18 cellular contexts compared by ENCODE assay signal in the genomic region with DNA sequence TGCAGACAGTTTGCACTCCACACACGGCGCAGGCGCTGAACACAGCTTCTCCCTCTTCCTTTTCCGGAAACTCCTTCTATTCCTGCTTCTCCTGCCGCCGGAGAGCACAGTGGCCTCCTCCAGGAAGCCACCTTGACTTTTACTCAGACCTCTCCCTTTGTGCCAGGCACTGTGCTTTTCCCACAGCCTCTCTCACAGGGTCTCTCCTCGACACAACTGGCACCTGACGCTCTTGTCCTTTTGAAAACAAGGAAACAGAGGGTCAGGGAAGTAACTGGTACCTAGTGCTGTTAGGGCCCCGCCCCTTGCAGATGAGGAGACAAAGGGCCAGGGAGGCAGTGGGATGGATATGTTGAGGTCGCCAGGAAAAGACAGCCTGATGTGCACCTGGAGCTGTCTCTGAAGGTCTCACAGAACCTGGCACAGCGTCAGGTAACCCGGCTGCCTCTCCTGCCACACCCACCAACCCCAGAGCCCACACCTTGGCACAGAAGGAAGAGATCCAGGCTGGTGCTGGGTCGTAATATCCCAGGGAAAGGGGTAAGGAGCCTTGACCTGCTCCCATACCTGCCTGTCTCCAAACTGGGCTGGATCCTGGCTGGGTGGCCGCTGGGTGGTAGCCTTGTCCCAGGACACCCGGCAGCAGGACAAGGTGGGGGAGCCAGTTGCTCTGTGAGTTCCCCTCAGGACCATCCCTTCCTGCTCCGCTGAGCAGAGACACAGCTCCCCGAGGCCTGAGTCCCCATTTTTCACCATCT.
DNase-seq lines count a peak whose midpoint lies in the region; ATAC-seq and TF ChIP-seq lines count a peak whose summit lies in the region.
"Had no signal": no experiment of that assay in that cellular context is flagged by ENCODE, and none has a peak within 500 bp of the region (broad histone marks: within the 10 kb centered on the region; RNA-seq: fewer than 3 reads in every experiment).

No MANE protein-coding gene starts in this region.

- H3K4me1 ChIP-seq in RWPE2 (ENCODE audit: insufficient read depth, poor library complexity, severe bottlenecking) (no peaks in the 10 kb centered on the region), subcutaneous abdominal adipose tissue (ENCODE audit: control insufficient read depth in 5 of 5, insufficient read depth in 5 of 5, low read length in 5 of 5) (peaks cover 5 to 43% (median 25%) of the 10 kb centered on the region in 5 donors)

- 0 out of 3 replicates have a peak, but pooled peaks have one; percentile 4 for ATAC-seq in RWPE2 (ENCODE audit: low read depth)
- no peak for ATAC-seq in HG03045 (IDR thresholded peaks at IDR 0.05; ENCODE audit: unreplicated experiment)
- ATAC-seq: naive thymus-derived CD4-positive, alpha-beta T cell; stimulated activated naive CD8-positive, alpha-beta T cell treated with anti-CD3 and anti-CD28 coated beads, Interleukin-15, amount 100 ng/mL, for 72 hours had no signal

- H3K36me3 ChIP-seq in RWPE2 (ENCODE audit: low read depth): no peaks in the 10 kb centered on the region
- H3K36me3 ChIP-seq in subcutaneous abdominal adipose tissue (ENCODE audit: control insufficient read depth in 5 of 5, insufficient read depth in 5 of 5, low read length in 5 of 5): no peaks in the 10 kb centered on the region
- H3K36me3 ChIP-seq: BLaER1, heart right ventricle had no signal

- no peak overlapping the region for H3K9ac ChIP-seq in subcutaneous abdominal adipose tissue (ENCODE audit: low read length in 5 of 5)
- H3K9ac ChIP-seq: BLaER1 had no signal

- H3K4me3 ChIP-seq in RWPE2 (ENCODE audit: severe bottlenecking): no peak overlapping the region
- H3K4me3 ChIP-seq in subcutaneous abdominal adipose tissue (ENCODE audit: low read depth in 1 of 5, low read length in 5 of 5): no peak overlapping the region
- H3K4me3 ChIP-seq: BLaER1, heart right ventricle, lung, SK-N-MC had no signal

- TF ChIP-seq CTCF in RWPE2 (IDR thresholded peaks at IDR 0.05; ENCODE audit: poor library complexity, severe bottlenecking): no peak

- H3K27me3 ChIP-seq in RWPE2 (ENCODE audit: insufficient read depth, poor library complexity, severe bottlenecking) (no peaks in the 10 kb centered on the region), layer of hippocampus (ENCODE audit: control insufficient read depth, insufficient read depth, low read length) (no peaks in the 10 kb centered on the region), subcutaneous abdominal adipose tissue (ENCODE audit: control insufficient read depth in 5 of 5, insufficient read depth in 4 of 5, low read length in 5 of 5) (peaks cover 0 to 5% (median 0%) of the 10 kb centered on the region in 5 donors)
- H3K27me3 ChIP-seq: BLaER1, heart right ventricle had no signal

- no peak overlapping the region for H3K27ac ChIP-seq in RWPE2 (ENCODE audit: poor library complexity, severe bottlenecking)
- peak overlapping the region; percentile 84 for H3K27ac ChIP-seq in layer of hippocampus (ENCODE audit: low read depth, low read length)
- peak overlapping the region; percentile 37 for H3K27ac ChIP-seq in subcutaneous abdominal adipose tissue (ENCODE audit: low read depth, low read length)
- H3K27ac ChIP-seq: SK-N-MC had no signal

- H3K9me3 ChIP-seq in RWPE2 (ENCODE audit: severe bottlenecking) (no peaks in the 10 kb centered on the region), subcutaneous abdominal adipose tissue (ENCODE audit: control insufficient read depth in 5 of 5, low read length in 5 of 5) (no peaks in the 10 kb centered on the region)
- H3K9me3 ChIP-seq: BLaER1, heart right ventricle had no signal

- peak; percentile 40 for DNase-seq in NCI-H2171 treated with DMSO at 0.1 percent for 48 hours (lab: John Stamatoyannopoulos, UW)
- DNase-seq in NCI-H2171 (lab: John Stamatoyannopoulos, UW): no peak
- no peak for DNase-seq in RWPE2 (ENCODE audit: low spot score)
- DNase-seq in NCI-H2081 (lab: John Stamatoyannopoulos, UW): no peak
- DNase-seq in SIG-M5 treated with dmso at 0.1 percent for 504 hours (lab: John Stamatoyannopoulos, UW; ENCODE audit: unreplicated experiment): no peak
- DNase-seq: activated T-cell treated with anti-CD3 and anti-CD28 coated beads, Interleukin-2, amount 50 U/mL, for 48 hours; GF-D8; HCEC 1CT; naive thymus-derived CD4-positive, alpha-beta T cell; NCI-H187; stimulated activated naive CD8-positive, alpha-beta T cell treated with anti-CD3 and anti-CD28 coated beads, Interleukin-15, amount 100 ng/mL, for 72 hours had no signal
